24 cellular contexts compared by ENCODE assay signal in genomic region chr1:29266912-29267311, GRCh38. TPM values are rescaled to one million over a fixed set of nuclear protein-coding genes. Genes with fewer than 3 reads are reported as not detected.
A peak's percentile ranks its signal among the peaks of the same experiment; 100 is the strongest.
DNase-seq lines count a peak whose midpoint lies in the region; ATAC-seq, FAIRE-seq and TF ChIP-seq lines count a peak whose summit lies in the region.
"Had no signal": no experiment of that assay in that cellular context is flagged by ENCODE, and none has a peak within 500 bp of the region (broad histone marks: within the 10 kb centered on the region; RNA-seq: fewer than 3 reads in every experiment).

No MANE protein-coding gene starts in this region.

- H4K91ac ChIP-seq in neuronal stem cell (ENCODE audit: low read depth, low read length, poor library complexity) = no peak overlapping the region

- no peak overlapping the region for H3K23ac ChIP-seq in neuronal stem cell (ENCODE audit: low read depth, low read length, poor library complexity)

- ATAC-seq in HepG2 (no peak), right lobe of liver (no peak), lung (ENCODE audit: insufficient read depth, low FRiP score) (no peak)
- ATAC-seq: CD8-positive, alpha-beta T cell; GM12878 had no signal

- TF ChIP-seq RAD21 in HepG2 (CRISPR knock-in tag; IDR thresholded peaks at IDR 0.05) (no peak), neural cell (conservative IDR thresholded peaks at IDR 0.05) (no peak)

- H3K27me3 ChIP-seq in HepG2 (ENCODE audit: control insufficient read depth in 1 of 2, insufficient read depth in 2 of 2, low read length in 2 of 2) (no peaks in the 10 kb centered on the region), right lobe of liver (no peaks in the 10 kb centered on the region), lung (ENCODE audit: control insufficient read depth, insufficient read depth) (no peaks in the 10 kb centered on the region), neural cell (ENCODE audit: insufficient read depth, low read depth, low read length) (no peaks in the 10 kb centered on the region), neuronal stem cell (ENCODE audit: control insufficient read depth in 3 of 3, insufficient read depth in 3 of 3, low read depth in 1 of 3, low read length in 3 of 3) (peaks cover 0 to 5% (median 0%) of the 10 kb centered on the region in 3 experiments)

- intact Hi-C loops in HepG2 (cut with micrococcal nuclease; ENCODE audit: unreplicated experiment) (no loop called here), right lobe of liver (cut with DNase I) (no loop called here)

- POLR2A ChIA-PET in HepG2 (lab: Yijun Ruan, JAX) = no interaction called here

- no peak for FAIRE-seq in HepG2 (lab: Jason Lieb, UNC)
- FAIRE-seq: GM12878, GM19239, H54, HTR-8/SVneo had no signal

- H3F3A ChIP-seq in neural cell (ENCODE audit: insufficient read depth, low read length, poor library complexity, severe bottlenecking) = no peaks in the 10 kb centered on the region

- H3K4me1 ChIP-seq in HepG2 (ENCODE audit: insufficient read depth, low read length) = peaks cover 25% of the 10 kb centered on the region
- H3K4me1 ChIP-seq in right lobe of liver = peaks cover 0 to 8% (median 0%) of the 10 kb centered on the region in 4 donors
- peaks cover 0 to 3% of the 10 kb centered on the region in 2 donors for H3K4me1 ChIP-seq in lung (ENCODE audit: control insufficient read depth in 2 of 2, insufficient read depth in 2 of 2, low read length in 2 of 2)
- peaks cover 8 to 12% of the 10 kb centered on the region in 2 donors for H3K4me1 ChIP-seq in neuronal stem cell (ENCODE audit: control insufficient read depth in 2 of 2, insufficient read depth in 1 of 2, low read depth in 1 of 2, low read length in 2 of 2)

- no peak overlapping the region for H3K14ac ChIP-seq in neuronal stem cell (ENCODE audit: low read length)

- TF ChIP-seq CTCF in HepG2 (CRISPR knock-in tag; IDR thresholded peaks at IDR 0.05) (no peak), right lobe of liver (IDR thresholded peaks at IDR 0.05) (no peak), lung (IDR thresholded peaks at IDR 0.05; ENCODE audit: control extremely low read depth, extremely low read depth) (no peak), neural cell (IDR thresholded peaks at IDR 0.05; ENCODE audit: poor library complexity, severe bottlenecking) (no peak), type B pancreatic cell (conservative IDR thresholded peaks at IDR 0.05) (no peak)

- 97% methylated on average over 3 of the region's 3 CpGs for WGBS in HepG2 (ENCODE audit: low lambda C conversion rate)
- WGBS in right lobe of liver (ENCODE audit: insufficient coverage, low coverage, low lambda C conversion rate, missing lambda C conversion rate) = 64% methylated on average over 3 of the region's 3 CpGs
- WGBS in lung, 2 donors = 95% methylated on average over 3 of the region's 3 CpGs
- WGBS in neuronal stem cell (ENCODE audit: extremely low coverage in 2 of 2, insufficient read length in 2 of 2, insufficient replicate concordance in 1 of 2), 2 donors = no CpG with 5 or more reads among the region's 3 CpGs

- H2AFZ ChIP-seq in HepG2 (ENCODE audit: low read length) = no peak overlapping the region
- H2AFZ ChIP-seq in neural cell (ENCODE audit: low read depth, low read length) = no peak overlapping the region
- H2AFZ ChIP-seq in neuronal stem cell (ENCODE audit: low read length) = no peak overlapping the region
- H2AFZ ChIP-seq: GM23248 had no signal

- H3K18ac ChIP-seq in neuronal stem cell (ENCODE audit: low read length) = no peak overlapping the region

- DNase-seq in HepG2 (ENCODE audit: low spot score) = no peak
- DNase-seq in right lobe of liver = no peak
- DNase-seq in lung (ENCODE audit: low spot score) = no peak
- no peak for DNase-seq in type B pancreatic cell (ENCODE audit: extremely low spot score, unreplicated experiment)
- DNase-seq in NCI-H1048 (lab: John Stamatoyannopoulos, UW) = no peak
- no peak for DNase-seq in activated T-cell treated with anti-CD3 and anti-CD28 coated beads, Interleukin-2, amount 50 U/mL, for 48 hours
- no peak for DNase-seq in neuronal stem cell (ENCODE audit: low spot score)
- DNase-seq: 8988T; CD8-positive, alpha-beta T cell; DMS 273 treated with DMSO at 0.1 percent for 48 hours; DMS53; DND-41; EL; GM23248; HCEC 1CT; HFFc6 had no signal

- no peaks in the 10 kb centered on the region for H3K9me2 ChIP-seq in neural cell (ENCODE audit: insufficient read depth, low read length)

- TF ChIP-seq EP300 in HepG2 (IDR thresholded peaks at IDR 0.05; ENCODE audit: low read depth in 2 of 2, low read length in 2 of 2) = no peak
- TF ChIP-seq EP300 in HepG2 (CRISPR knock-in tag; IDR thresholded peaks at IDR 0.05; ENCODE audit: borderline replicate concordance) = no peak
- TF ChIP-seq EP300 in neural cell (conservative IDR thresholded peaks at IDR 0.05; ENCODE audit: poor library complexity, severe bottlenecking) = no peak

- no peak overlapping the region for H3K4me2 ChIP-seq in HepG2 (ENCODE audit: low read depth, low read length)
- no peak overlapping the region for H3K4me2 ChIP-seq in neural cell (ENCODE audit: low read length)
- H3K4me2 ChIP-seq in neuronal stem cell (ENCODE audit: insufficient read depth, low read length, poor library complexity, severe bottlenecking) = no peak overlapping the region
- H3K4me2 ChIP-seq: BLaER1 treated with 17β-estradiol and CSF1 and Interleukin-3, amounts not matched to agents 10 nM and 100 nM had no signal

- H3K27me3 Mint-ChIP-seq in type B pancreatic cell = no peaks in the 10 kb centered on the region

- BruUV-seq in HepG2 (replicated peaks; lab: Mats Ljungman, UMichigan) = no TSS peak

- H3K36me3 Mint-ChIP-seq in type B pancreatic cell = peaks cover 12% of the 10 kb centered on the region
- H3K36me3 Mint-ChIP-seq: CD8-positive, alpha-beta T cell had no signal

- peaks cover 23% of the 10 kb centered on the region for H3K4me1 Mint-ChIP-seq in type B pancreatic cell (ENCODE audit: unreplicated experiment)
- H3K4me1 Mint-ChIP-seq: B cell, IgD-negative memory B cell had no signal

- TF ChIP-seq POLR2A in HepG2 (IDR thresholded peaks at IDR 0.05; ENCODE audit: insufficient read depth in 1 of 2, low read depth in 2 of 2, low read length in 2 of 2) (no peak), right lobe of liver (IDR thresholded peaks at IDR 0.05) (no peak)

- H3K36me3 ChIP-seq in HepG2 (replicated peaks in 1 of 2; ENCODE audit: control insufficient read depth in 1 of 2, insufficient read depth in 2 of 2, low read length in 2 of 2) (no peaks in the 10 kb centered on the region; a peak in 2 of 5 replicates), right lobe of liver (no peaks in the 10 kb centered on the region), lung (ENCODE audit: control insufficient read depth in 2 of 2, insufficient read depth in 2 of 2, low read length in 2 of 2) (no peaks in the 10 kb centered on the region), neural cell (ENCODE audit: insufficient read depth, low read length) (no peaks in the 10 kb centered on the region), neuronal stem cell (replicated peaks in 1 of 2; ENCODE audit: control insufficient read depth in 2 of 2, insufficient read depth in 2 of 2, low read length in 2 of 2) (no peaks in the 10 kb centered on the region)
- H3K36me3 ChIP-seq: BLaER1 treated with 17β-estradiol and CSF1 and Interleukin-3, amounts not matched to agents 10 nM and 100 nM had no signal

- peak overlapping the region; percentile 14 for H3K27ac Mint-ChIP-seq in type B pancreatic cell
- H3K27ac Mint-ChIP-seq: B cell; CD8-positive, alpha-beta T cell; HFFc6; IgD-negative memory B cell had no signal

- no peaks in the 10 kb centered on the region for H3K9me3 ChIP-seq in HepG2 (ENCODE audit: low read length)
- H3K9me3 ChIP-seq in right lobe of liver = no peaks in the 10 kb centered on the region
- H3K9me3 ChIP-seq in lung (ENCODE audit: control insufficient read depth in 2 of 2, insufficient read depth in 1 of 2, low read length in 1 of 2) = no peaks in the 10 kb centered on the region
- no peaks in the 10 kb centered on the region for H3K9me3 ChIP-seq in neural cell (ENCODE audit: low read length)
- H3K9me3 ChIP-seq in neuronal stem cell (replicated peaks in 1 of 2; ENCODE audit: control insufficient read depth in 2 of 2, insufficient read depth in 1 of 2, low read depth in 1 of 2, low read length in 2 of 2) = no peaks in the 10 kb centered on the region
- H3K9me3 ChIP-seq: BLaER1 treated with 17β-estradiol and CSF1 and Interleukin-3, amounts not matched to agents 10 nM and 100 nM had no signal

- H2BK120ac ChIP-seq in neuronal stem cell (ENCODE audit: low read depth, low read length) = no peak overlapping the region

- no peak overlapping the region for H2BK15ac ChIP-seq in neuronal stem cell (ENCODE audit: low read length)

- H3K79me2 ChIP-seq in HepG2 (ENCODE audit: insufficient read depth, low read length) (no peaks in the 10 kb centered on the region), neural cell (replicated peaks; ENCODE audit: insufficient read depth, low read length) (no peaks in the 10 kb centered on the region)

- H3K4me3 Mint-ChIP-seq in type B pancreatic cell = no peak overlapping the region
- H3K4me3 Mint-ChIP-seq: B cell; CD8-positive, alpha-beta T cell; HFFc6; IgD-negative memory B cell had no signal

- H2AK5ac ChIP-seq in neuronal stem cell (ENCODE audit: low read depth, low read length) = no peak overlapping the region

- no peaks in the 10 kb centered on the region for H3K9me3 Mint-ChIP-seq in type B pancreatic cell
- H3K9me3 Mint-ChIP-seq: CD8-positive, alpha-beta T cell; HFFc6; IgD-negative memory B cell had no signal

- H4K20me1 ChIP-seq in HepG2 (ENCODE audit: insufficient read depth, low read length) (peaks cover 6% of the 10 kb centered on the region), neural cell (ENCODE audit: insufficient read depth) (no peaks in the 10 kb centered on the region)
- H4K20me1 ChIP-seq: BLaER1 treated with 17β-estradiol and CSF1 and Interleukin-3, amounts not matched to agents 10 nM and 100 nM had no signal

- no peak overlapping the region for H4K8ac ChIP-seq in neuronal stem cell (ENCODE audit: low read depth, low read length)

- H3K27ac ChIP-seq in HepG2 (ENCODE audit: extremely low read length, insufficient read depth, low read length) = no peak overlapping the region
- H3K27ac ChIP-seq in right lobe of liver = no peak overlapping the region
- H3K27ac ChIP-seq in lung (ENCODE audit: low read depth in 1 of 2, low read length in 1 of 2) = no peak overlapping the region
- peak overlapping the region; percentile 71 for H3K27ac ChIP-seq in neural cell (ENCODE audit: low read length)
- H3K27ac ChIP-seq in neuronal stem cell (replicated peaks; ENCODE audit: low read length) = no peak overlapping the region
- H3K27ac ChIP-seq: BLaER1 treated with 17β-estradiol and CSF1 and Interleukin-3, amounts not matched to agents 10 nM and 100 nM; GM23248 had no signal

- H3K4ac ChIP-seq in neuronal stem cell (ENCODE audit: low read length) = no peak overlapping the region

- H2BK5ac ChIP-seq in neuronal stem cell (ENCODE audit: low read length) = no peak overlapping the region

- H3K79me1 ChIP-seq in neuronal stem cell (ENCODE audit: low read depth, low read length) = no peaks in the 10 kb centered on the region

- CTCF ChIA-PET in HepG2 (lab: Yijun Ruan, JAX; ENCODE audit: low intra/inter-chr PET ratio, low total read pairs) = no interaction called here

- no peak overlapping the region for H3K9ac ChIP-seq in HepG2 (ENCODE audit: insufficient read depth, low read depth, low read length)
- no peak overlapping the region for H3K9ac ChIP-seq in neural cell (ENCODE audit: low read length)
- no peak overlapping the region for H3K9ac ChIP-seq in neuronal stem cell (ENCODE audit: low read depth, low read length, poor library complexity)
- H3K9ac ChIP-seq: BLaER1 treated with 17β-estradiol and CSF1 and Interleukin-3, amounts not matched to agents 10 nM and 100 nM; GM23248 had no signal

- no peak overlapping the region for H2BK12ac ChIP-seq in neuronal stem cell (ENCODE audit: low read length)

- H3K4me3 ChIP-seq in HepG2 (replicated peaks in 1 of 3; ENCODE audit: insufficient read depth in 1 of 3, low read depth in 2 of 3, low read length in 3 of 3) = no peak overlapping the region
- no peak overlapping the region for H3K4me3 ChIP-seq in right lobe of liver
- peak overlapping the region; percentile 4 for H3K4me3 ChIP-seq in lung
- no peak overlapping the region for H3K4me3 ChIP-seq in neural cell (ENCODE audit: low read length)
- no peak overlapping the region for H3K4me3 ChIP-seq in neuronal stem cell (ENCODE audit: low read length in 2 of 2)
- H3K4me3 ChIP-seq: BLaER1 treated with 17β-estradiol and CSF1 and Interleukin-3, amounts not matched to agents 10 nM and 100 nM; GM12878; GM23248 had no signal

- in situ Hi-C loops in HepG2 (cut with HindIII; ENCODE audit: extremely low pct_ligation_motif_present, low pct_unique_long_range_greater_than_20kb) = no loop called here

RNA-seq across cellular contexts. Expression of gene PTPRU, which starts 30.6 kb away (rescaled TPM):
- total RNA-seq in HepG2 (2016; rRNA removed; fragmentation: Illumina TruSeq; extraction: Trizol) (11.0 and 21.6 TPM in 2 replicates), right lobe of liver (10 to 100 TPM in 4 of 6 experiments, 1 to 10 TPM in 2; 4.8 to 22.3 (median 14.5) TPM), lung (10 to 100 TPM; 22.6 to 55.3 TPM), type B pancreatic cell (ENCODE audit: low replicate concordance) (66.6 and 129 TPM in 2 replicates)
- total RNA-seq in HepG2 (2016; cell fraction: cytosol; rRNA removed; fragmentation: Illumina TruSeq; extraction: Trizol; ENCODE audit: low read depth) = 3.9 and 4.0 TPM in 2 replicates
- 9.4 and 20.9 TPM in 2 replicates for total RNA-seq in HepG2 (2016; cell fraction: insoluble cytoplasmic fraction; rRNA removed; fragmentation: Illumina TruSeq; extraction: Trizol)
- total RNA-seq in HepG2 (2016; cell fraction: membrane; rRNA removed; fragmentation: Illumina TruSeq; extraction: Trizol) = 14.5 and 15.1 TPM in 2 replicates
- total RNA-seq in HepG2 (2016; cell fraction: nucleus; rRNA removed; fragmentation: Illumina TruSeq; extraction: Trizol) = 20.3 and 29.1 TPM in 2 replicates
- polyA plus RNA-seq in HepG2 (2011; rRNA removed) (22.3 and 27.8 TPM in 2 replicates), lung (10 to 100 TPM; 22.9 to 42.9 TPM), neural cell (2.5 and 5.0 TPM in 2 replicates)
- 16.2 and 24.5 TPM in 2 replicates for polyA plus RNA-seq in HepG2 (2011; cell fraction: cytosol; rRNA removed)
- 56.1 and 65.4 TPM in 2 replicates for polyA plus RNA-seq in HepG2 (2011; cell fraction: nucleus; rRNA removed)
- polyA plus RNA-seq in HepG2 (2012) = 12.1 and 22.3 TPM in 2 replicates
- polyA plus RNA-seq in HepG2 (2016; cell fraction: cytosol; fragmentation: Illumina TruSeq; extraction: Trizol; ENCODE audit: low read depth) = 1.8 and 2.3 TPM in 2 replicates
- polyA plus RNA-seq in HepG2 (2016; cell fraction: insoluble cytoplasmic fraction; fragmentation: Illumina TruSeq; extraction: Trizol; ENCODE audit: low read depth) = 9.7 and 12.0 TPM in 2 replicates
- 6.6 and 8.7 TPM in 2 replicates for polyA plus RNA-seq in HepG2 (2016; cell fraction: membrane; fragmentation: Illumina TruSeq; extraction: Trizol; ENCODE audit: low read depth)
- 46.5 and 51.1 TPM in 2 replicates for polyA plus RNA-seq in HepG2 (2016; cell fraction: nucleus; fragmentation: Illumina TruSeq; extraction: Trizol; ENCODE audit: insufficient read depth, low read depth)
- polyA minus RNA-seq in HepG2 (2011; rRNA and poly(A)+ RNA removed; ENCODE audit: low replicate concordance) = 28.3 and 104 TPM in 2 replicates
- 33.6 and 37.1 TPM in 2 replicates for polyA minus RNA-seq in HepG2 (2011; cell fraction: cytosol; rRNA and poly(A)+ RNA removed)
- 18.0 and 19.9 TPM in 2 replicates for polyA minus RNA-seq in HepG2 (2011; cell fraction: nucleus; rRNA and poly(A)+ RNA removed)
- polyA minus RNA-seq in neural cell = 8.3 and 10.1 TPM in 2 replicates
- polyA plus RNA-seq in neuronal stem cell (2013, experiment 1 of 2) = 25.9 TPM
- polyA plus RNA-seq in neuronal stem cell (2013, experiment 2 of 2) = 26.2 TPM
- polyA plus RNA-seq: IgD-negative memory B cell had no signal

RNA-seq across cellular contexts. Expression of gene MECR, which starts 36.2 kb away (rescaled TPM):
- total RNA-seq in HepG2 (2016; rRNA removed; fragmentation: Illumina TruSeq; extraction: Trizol) (21.2 and 24.9 TPM in 2 replicates), right lobe of liver (10 to 100 TPM; 13.1 to 22.1 (median 15.7) TPM), lung (10 to 100 TPM; 18.0 to 30.1 TPM), type B pancreatic cell (ENCODE audit: low replicate concordance) (28.7 and 30.5 TPM in 2 replicates)
- total RNA-seq in HepG2 (2016; cell fraction: cytosol; rRNA removed; fragmentation: Illumina TruSeq; extraction: Trizol; ENCODE audit: low read depth) = 40.7 and 49.2 TPM in 2 replicates
- 18.4 and 19.7 TPM in 2 replicates for total RNA-seq in HepG2 (2016; cell fraction: insoluble cytoplasmic fraction; rRNA removed; fragmentation: Illumina TruSeq; extraction: Trizol)
- 43.7 and 46.5 TPM in 2 replicates for total RNA-seq in HepG2 (2016; cell fraction: membrane; rRNA removed; fragmentation: Illumina TruSeq; extraction: Trizol)
- total RNA-seq in HepG2 (2016; cell fraction: nucleus; rRNA removed; fragmentation: Illumina TruSeq; extraction: Trizol) = 20.0 and 20.4 TPM in 2 replicates
- polyA plus RNA-seq in HepG2 (2011; rRNA removed) (18.8 and 19.0 TPM in 2 replicates), lung (10 to 100 TPM; 20.1 to 26.2 TPM), neural cell (14.0 and 27.6 TPM in 2 replicates)
- polyA plus RNA-seq in HepG2 (2011; cell fraction: cytosol; rRNA removed) = 13.7 and 17.3 TPM in 2 replicates
- polyA plus RNA-seq in HepG2 (2011; cell fraction: nucleus; rRNA removed) = 21.4 and 26.7 TPM in 2 replicates
- 12.7 and 17.0 TPM in 2 replicates for polyA plus RNA-seq in HepG2 (2012)
- 61.3 and 62.7 TPM in 2 replicates for polyA plus RNA-seq in HepG2 (2016; cell fraction: cytosol; fragmentation: Illumina TruSeq; extraction: Trizol; ENCODE audit: low read depth)
- polyA plus RNA-seq in HepG2 (2016; cell fraction: insoluble cytoplasmic fraction; fragmentation: Illumina TruSeq; extraction: Trizol; ENCODE audit: low read depth) = 17.8 and 18.6 TPM in 2 replicates
- polyA plus RNA-seq in HepG2 (2016; cell fraction: membrane; fragmentation: Illumina TruSeq; extraction: Trizol; ENCODE audit: low read depth) = 46.4 and 47.2 TPM in 2 replicates
- polyA plus RNA-seq in HepG2 (2016; cell fraction: nucleus; fragmentation: Illumina TruSeq; extraction: Trizol; ENCODE audit: insufficient read depth, low read depth) = 28.0 and 30.8 TPM in 2 replicates
- polyA minus RNA-seq in HepG2 (2011; rRNA and poly(A)+ RNA removed; ENCODE audit: low replicate concordance) = 26.2 and 47.2 TPM in 2 replicates
- 8.0 and 9.2 TPM in 2 replicates for polyA minus RNA-seq in HepG2 (2011; cell fraction: cytosol; rRNA and poly(A)+ RNA removed)
- polyA minus RNA-seq in HepG2 (2011; cell fraction: nucleus; rRNA and poly(A)+ RNA removed) = 22.4 and 23.0 TPM in 2 replicates
- 17.8 and 18.5 TPM in 2 replicates for polyA minus RNA-seq in neural cell
- polyA plus RNA-seq in neuronal stem cell (2013, experiment 1 of 2) = 19.8 TPM
- polyA plus RNA-seq in neuronal stem cell (2013, experiment 2 of 2) = 19.0 TPM
